Comparison of ENCODE assay signal across 17 cellular contexts in genomic region chr5:134529460-134529859, GRCh38. TPM values are rescaled to one million over a fixed set of nuclear protein-coding genes. Genes with fewer than 3 reads are reported as not detected.
A peak's percentile ranks its signal among the peaks of the same experiment; 100 is the strongest.
DNase-seq lines count a peak whose midpoint lies in the region; ATAC-seq and TF ChIP-seq lines count a peak whose summit lies in the region.
"Had no signal": no experiment of that assay in that cellular context is flagged by ENCODE, and none has a peak within 500 bp of the region (broad histone marks: within the 10 kb centered on the region; RNA-seq: fewer than 3 reads in every experiment).

No MANE protein-coding gene starts in this region.

- H3K4me3 ChIP-seq in body of pancreas: no peak overlapping the region
- no peak overlapping the region for H3K4me3 ChIP-seq in trophoblast cell (ENCODE audit: low read depth, low read length)
- H3K4me3 ChIP-seq in endodermal cell (ENCODE audit: low read length): no peak overlapping the region
- H3K4me3 ChIP-seq: prostate gland had no signal

- H3K36me3 ChIP-seq in body of pancreas (replicated peaks in 1 of 2; ENCODE audit: insufficient read depth in 1 of 2, low read depth in 2 of 2): no peaks in the 10 kb centered on the region
- H3K36me3 ChIP-seq in trophoblast cell (ENCODE audit: control insufficient read depth in 1 of 2, insufficient read depth in 2 of 2, low read length in 2 of 2): no peaks in the 10 kb centered on the region
- H3K36me3 ChIP-seq in endodermal cell (ENCODE audit: control insufficient read depth, insufficient read depth, low read length): no peaks in the 10 kb centered on the region
- H3K36me3 ChIP-seq: prostate gland had no signal

- 73 to 77% methylated on average over 6 of the region's 6 CpGs for WGBS in body of pancreas, 2 donors
- no CpG with 5 or more reads among the region's 6 CpGs for WGBS in trophoblast cell (ENCODE audit: extremely low coverage, insufficient coverage, insufficient read length)
- WGBS in endodermal cell (ENCODE audit: insufficient coverage in 1 of 2, insufficient read length in 1 of 2), 2 experiments: 87 to 92% methylated on average over 5 to 6 of the region's 6 CpGs

- H3K79me1 ChIP-seq in trophoblast cell (ENCODE audit: low read length): peaks cover 27% of the 10 kb centered on the region

- DNase-seq in activated CD8-positive, alpha-beta T cell treated with anti-CD3 and anti-CD28 coated beads for 36 hours: no peak
- DNase-seq in activated CD8-positive, alpha-beta T cell treated with anti-CD3 and anti-CD28 coated beads, Interleukin-2, amount 10 ng/mL, durations not matched to agents 7 days and 5 days: no peak
- no peak for DNase-seq in body of pancreas
- DNase-seq in trophoblast cell: no peak
- DNase-seq in endodermal cell: no peak
- DNase-seq: activated CD4-positive, CD25-positive, alpha-beta regulatory T cell treated with anti-CD3 and anti-CD28 coated beads, Interleukin-2, amount 50 U/mL, for 72 hours; activated T-cell treated with anti-CD3 and anti-CD28 coated beads, Interleukin-2, amount 50 U/mL, for 4 hours; left colon; NCI-H146; NCI-H446 treated with DMSO at 0.1 percent for 48 hours; stimulated activated CD4-positive, alpha-beta T cell treated with anti-CD3 and anti-CD28 coated beads, Interleukin-15, amount 100 ng/mL, for 24 hours had no signal

- no peak overlapping the region for H3K4ac ChIP-seq in trophoblast cell (ENCODE audit: low read depth, low read length)

- H3K4me3 Mint-ChIP-seq in activated CD8-positive, alpha-beta T cell treated with anti-CD3 and anti-CD28 coated beads for 36 hours: no peak overlapping the region
- H3K4me3 Mint-ChIP-seq in activated CD8-positive, alpha-beta T cell treated with anti-CD3 and anti-CD28 coated beads, Interleukin-2, amount 10 ng/mL, durations not matched to agents 7 days and 5 days: no peak overlapping the region
- peak overlapping the region in 3 of 4 donors; percentile 58 to 100 (median 96) for H3K4me3 Mint-ChIP-seq in IgD-negative memory B cell
- peak overlapping the region in 2 of 3 experiments; percentile 30 to 93 for H3K4me3 Mint-ChIP-seq in nephron
- H3K4me3 Mint-ChIP-seq in endodermal cell: no peak overlapping the region
- H3K4me3 Mint-ChIP-seq: dendritic cell treated with granulocyte-macrophage colony-stimulating factor and Interleukin-4, amounts not matched to agents 40 ng/mL and 50 ng/mL, for 4 days had no signal

- POLR2A ChIA-PET in activated CD8-positive, alpha-beta T cell treated with anti-CD3 and anti-CD28 coated beads for 36 hours (lab: Charles Lee): interaction anchor here (0.9 to 1.5 kb wide), 2 partner anchors 11 to 58 kb away, joined by 5 read pairs; no protein-coding TSS in a partner anchor
- POLR2A ChIA-PET in activated CD8-positive, alpha-beta T cell treated with anti-CD3 and anti-CD28 coated beads, Interleukin-2, amount 10 ng/mL, durations not matched to agents 7 days and 5 days (lab: Charles Lee): interaction anchor here (6.4 kb wide), 1 partner anchor 14 kb away, joined by 45 read pairs; no protein-coding TSS in a partner anchor

- H3K36me3 Mint-ChIP-seq in activated CD8-positive, alpha-beta T cell treated with anti-CD3 and anti-CD28 coated beads for 36 hours (ENCODE audit: low read depth): no peaks in the 10 kb centered on the region
- H3K36me3 Mint-ChIP-seq in activated CD8-positive, alpha-beta T cell treated with anti-CD3 and anti-CD28 coated beads, Interleukin-2, amount 10 ng/mL, durations not matched to agents 7 days and 5 days (ENCODE audit: low read depth): peaks cover 5% of the 10 kb centered on the region
- H3K36me3 Mint-ChIP-seq in IgD-negative memory B cell (no peaks in the 10 kb centered on the region), nephron (ENCODE audit: low read depth) (no peaks in the 10 kb centered on the region), endodermal cell (ENCODE audit: low read depth) (no peaks in the 10 kb centered on the region)

- no peak overlapping the region for H4K8ac ChIP-seq in trophoblast cell (ENCODE audit: low read depth, low read length)

- no peak for ATAC-seq in activated CD8-positive, alpha-beta T cell treated with anti-CD3 and anti-CD28 coated beads for 36 hours
- ATAC-seq in activated CD8-positive, alpha-beta T cell treated with anti-CD3 and anti-CD28 coated beads, Interleukin-2, amount 10 ng/mL, durations not matched to agents 7 days and 5 days: no peak
- ATAC-seq in body of pancreas: no peak
- ATAC-seq in activated CD4-positive, CD25-positive, alpha-beta regulatory T cell treated with anti-CD3 and anti-CD28 coated beads, Interleukin-2, amount 50 U/mL, for 24 hours: no peak
- ATAC-seq: activated T-cell treated with anti-CD3 and anti-CD28 coated beads, Interleukin-2, amount 50 U/mL, for 4 hours; left colon had no signal

- H4K12ac ChIP-seq in trophoblast cell (ENCODE audit: low read depth, low read length): no peak overlapping the region

- H3K27ac ChIP-seq in body of pancreas: peak overlapping the region; percentile 80 to 100 (median 98)
- H3K27ac ChIP-seq in trophoblast cell (ENCODE audit: low read depth, low read length): no peak overlapping the region
- no peak overlapping the region for H3K27ac ChIP-seq in endodermal cell (ENCODE audit: low read depth, low read length)
- H3K27ac ChIP-seq: HL-60 had no signal

- no peak for TF ChIP-seq POLR2A in body of pancreas (IDR thresholded peaks at IDR 0.05)

- H3K4me1 ChIP-seq in body of pancreas (peaks cover 69% of the 10 kb centered on the region), trophoblast cell (ENCODE audit: control insufficient read depth in 1 of 2, insufficient read depth in 2 of 2, low read length in 2 of 2) (peaks cover 5% of the 10 kb centered on the region in 2 experiments), endodermal cell (ENCODE audit: control insufficient read depth, insufficient read depth, low read length) (peaks cover 32% of the 10 kb centered on the region)

- H3K79me2 ChIP-seq in trophoblast cell (ENCODE audit: control insufficient read depth, insufficient read depth, low read length, poor library complexity): peaks cover 15% of the 10 kb centered on the region

- CTCF ChIA-PET in activated CD8-positive, alpha-beta T cell treated with anti-CD3 and anti-CD28 coated beads for 36 hours (lab: Charles Lee): interaction anchor here (0.7 to 1.9 kb wide), 5 partner anchors 11 to 211 kb away, joined by 3 to 4 read pairs (median 4); no protein-coding TSS in a partner anchor
- CTCF ChIA-PET in activated CD8-positive, alpha-beta T cell treated with anti-CD3 and anti-CD28 coated beads, Interleukin-2, amount 10 ng/mL, durations not matched to agents 7 days and 5 days (lab: Charles Lee): interaction anchor here (4.5 kb wide), 1 partner anchor 16 kb away, joined by 34 read pairs; no protein-coding TSS in a partner anchor

- H3K9me3 Mint-ChIP-seq in activated CD8-positive, alpha-beta T cell treated with anti-CD3 and anti-CD28 coated beads for 36 hours: no peaks in the 10 kb centered on the region
- no peaks in the 10 kb centered on the region for H3K9me3 Mint-ChIP-seq in activated CD8-positive, alpha-beta T cell treated with anti-CD3 and anti-CD28 coated beads, Interleukin-2, amount 10 ng/mL, durations not matched to agents 7 days and 5 days (ENCODE audit: insufficient read depth)
- H3K9me3 Mint-ChIP-seq in IgD-negative memory B cell: no peaks in the 10 kb centered on the region
- H3K9me3 Mint-ChIP-seq in nephron: no peaks in the 10 kb centered on the region
- H3K9me3 Mint-ChIP-seq in endodermal cell: no peaks in the 10 kb centered on the region
- H3K9me3 Mint-ChIP-seq: activated T-cell treated with anti-CD3 and anti-CD28 coated beads, Interleukin-2, amount 50 U/mL, for 4 hours; dendritic cell treated with granulocyte-macrophage colony-stimulating factor and Interleukin-4, amounts not matched to agents 40 ng/mL and 50 ng/mL, for 4 days had no signal

- H2BK5ac ChIP-seq in trophoblast cell (ENCODE audit: low read depth, low read length, poor library complexity): no peak overlapping the region

- H3K4me2 ChIP-seq in trophoblast cell (ENCODE audit: low read length): no peak overlapping the region

- no peak overlapping the region for H2AK5ac ChIP-seq in trophoblast cell (ENCODE audit: low read length)

- no peak overlapping the region for H2BK12ac ChIP-seq in trophoblast cell (ENCODE audit: low read length)

- no peaks in the 10 kb centered on the region for H3K27me3 Mint-ChIP-seq in activated CD8-positive, alpha-beta T cell treated with anti-CD3 and anti-CD28 coated beads for 36 hours
- H3K27me3 Mint-ChIP-seq in activated CD8-positive, alpha-beta T cell treated with anti-CD3 and anti-CD28 coated beads, Interleukin-2, amount 10 ng/mL, durations not matched to agents 7 days and 5 days (ENCODE audit: low read depth): no peaks in the 10 kb centered on the region
- H3K27me3 Mint-ChIP-seq in IgD-negative memory B cell: no peaks in the 10 kb centered on the region
- peaks cover 18% of the 10 kb centered on the region for H3K27me3 Mint-ChIP-seq in nephron (ENCODE audit: low read depth)
- H3K27me3 Mint-ChIP-seq in endodermal cell (ENCODE audit: insufficient read depth): no peaks in the 10 kb centered on the region
- H3K27me3 Mint-ChIP-seq: dendritic cell treated with granulocyte-macrophage colony-stimulating factor and Interleukin-4, amounts not matched to agents 40 ng/mL and 50 ng/mL, for 4 days had no signal

- H3K14ac ChIP-seq in trophoblast cell (ENCODE audit: low read length): no peak overlapping the region

- no peak overlapping the region for H3K23ac ChIP-seq in trophoblast cell (ENCODE audit: low read length)

- no peak overlapping the region for H2BK120ac ChIP-seq in trophoblast cell (ENCODE audit: insufficient read depth, low read length, poor library complexity)

- H3K9ac ChIP-seq in trophoblast cell (ENCODE audit: low read length) (no peak overlapping the region), endodermal cell (ENCODE audit: extremely low read depth, low read length, poor library complexity, severe bottlenecking) (no peak overlapping the region)

- no peaks in the 10 kb centered on the region for H3K9me3 ChIP-seq in body of pancreas
- H3K9me3 ChIP-seq in trophoblast cell (ENCODE audit: insufficient read depth, low read depth, low read length): no peaks in the 10 kb centered on the region
- H3K9me3 ChIP-seq in endodermal cell (ENCODE audit: control insufficient read depth, low read length): no peaks in the 10 kb centered on the region
- H3K9me3 ChIP-seq: prostate gland had no signal

- no peak overlapping the region for H4K91ac ChIP-seq in trophoblast cell (ENCODE audit: low read depth, low read length)

- H2AFZ ChIP-seq in trophoblast cell (ENCODE audit: insufficient read depth, low read length, poor library complexity): no peak overlapping the region

- intact Hi-C loops in activated CD8-positive, alpha-beta T cell treated with anti-CD3 and anti-CD28 coated beads for 36 hours (cut with micrococcal nuclease): loop anchor here (5.0 kb wide), 2 partner anchors 117 to 157 kb away; partner anchors contain the start of genes CDKN2AIPNL and UBE2B
- intact Hi-C loops in body of pancreas (cut with DNase I): no loop called here

- no peak overlapping the region for H3K18ac ChIP-seq in trophoblast cell (ENCODE audit: low read length)

- peak overlapping the region; percentile 94 for H3K27ac Mint-ChIP-seq in activated CD8-positive, alpha-beta T cell treated with anti-CD3 and anti-CD28 coated beads for 36 hours
- no peak overlapping the region for H3K27ac Mint-ChIP-seq in activated CD8-positive, alpha-beta T cell treated with anti-CD3 and anti-CD28 coated beads, Interleukin-2, amount 10 ng/mL, durations not matched to agents 7 days and 5 days
- H3K27ac Mint-ChIP-seq in IgD-negative memory B cell: peak overlapping the region in 2 of 3 donors; percentile 73 to 100
- H3K27ac Mint-ChIP-seq in nephron: no peak overlapping the region
- no peak overlapping the region for H3K27ac Mint-ChIP-seq in endodermal cell
- H3K27ac Mint-ChIP-seq: dendritic cell treated with granulocyte-macrophage colony-stimulating factor and Interleukin-4, amounts not matched to agents 40 ng/mL and 50 ng/mL, for 4 days had no signal

- H3K27me3 ChIP-seq in body of pancreas (no peaks in the 10 kb centered on the region), trophoblast cell (ENCODE audit: insufficient read depth, low read length) (no peaks in the 10 kb centered on the region), endodermal cell (ENCODE audit: control insufficient read depth, insufficient read depth, low read length, poor library complexity, severe bottlenecking) (no peaks in the 10 kb centered on the region)

- TF ChIP-seq CTCF in activated CD8-positive, alpha-beta T cell treated with anti-CD3 and anti-CD28 coated beads for 36 hours (IDR thresholded peaks at IDR 0.05): no peak
- TF ChIP-seq CTCF in body of pancreas (IDR thresholded peaks at IDR 0.05): no peak
- no peak for TF ChIP-seq CTCF in nephron (IDR thresholded peaks at IDR 0.05; ENCODE audit: unreplicated experiment in 3 of 3)
- TF ChIP-seq CTCF in endodermal cell (conservative IDR thresholded peaks at IDR 0.05): no peak

- peaks cover 65% of the 10 kb centered on the region for H3K4me1 Mint-ChIP-seq in activated CD8-positive, alpha-beta T cell treated with anti-CD3 and anti-CD28 coated beads for 36 hours (ENCODE audit: low read depth)
- H3K4me1 Mint-ChIP-seq in activated CD8-positive, alpha-beta T cell treated with anti-CD3 and anti-CD28 coated beads, Interleukin-2, amount 10 ng/mL, durations not matched to agents 7 days and 5 days (ENCODE audit: low read depth): peaks cover 31% of the 10 kb centered on the region
- peaks cover 47 to 54% (median 53%) of the 10 kb centered on the region in 3 donors for H3K4me1 Mint-ChIP-seq in IgD-negative memory B cell
- peaks cover 25% of the 10 kb centered on the region for H3K4me1 Mint-ChIP-seq in nephron
- H3K4me1 Mint-ChIP-seq in endodermal cell: peaks cover 55% of the 10 kb centered on the region

RNA-seq across cellular contexts. Expression of gene JADE2, which starts 4.0 kb away (rescaled TPM):
- 10 to 100 TPM; 58.7 to 61.2 TPM for total RNA-seq in activated CD8-positive, alpha-beta T cell treated with anti-CD3 and anti-CD28 coated beads for 36 hours
- 10 to 100 TPM; 79.9 to 86.0 TPM for total RNA-seq in activated CD8-positive, alpha-beta T cell treated with anti-CD3 and anti-CD28 coated beads, Interleukin-2, amount 10 ng/mL, durations not matched to agents 7 days and 5 days
- 46.7 TPM for polyA plus RNA-seq in IgD-negative memory B cell
- total RNA-seq in body of pancreas (10 to 100 TPM; 28.0 to 41.0 TPM), endodermal cell (10 to 100 TPM; 33.9 to 51.9 TPM)
- polyA plus RNA-seq in trophoblast cell (2013): 3.8 TPM in 2 replicates
- polyA plus RNA-seq in endodermal cell (2013, experiment 1 of 2): 4.3 TPM
- 4.5 TPM for polyA plus RNA-seq in endodermal cell (2013, experiment 2 of 2)

Comparison
In these comparisons a context has a peak if more than half of its experiments do, and no peak if none do; other contexts are left out.
1. H3K27ac Mint-ChIP-seq: peak in activated CD8-positive, alpha-beta T cell treated with anti-CD3 and anti-CD28 coated beads for 36 hours (single experiment) and IgD-negative memory B cell (2 of 3); none in activated CD8-positive, alpha-beta T cell treated with anti-CD3 and anti-CD28 coated beads, Interleukin-2, amount 10 ng/mL, durations not matched to agents 7 days and 5 days (single experiment), nephron (0 of 3) and endodermal cell (single experiment).
2. H3K4me3 Mint-ChIP-seq: peak in IgD-negative memory B cell (3 of 4) and nephron (2 of 3); none in activated CD8-positive, alpha-beta T cell treated with anti-CD3 and anti-CD28 coated beads for 36 hours (single experiment), activated CD8-positive, alpha-beta T cell treated with anti-CD3 and anti-CD28 coated beads, Interleukin-2, amount 10 ng/mL, durations not matched to agents 7 days and 5 days (single experiment) and endodermal cell (single experiment).
3. H3K27ac ChIP-seq: peak in body of pancreas (4 of 4); none in trophoblast cell (single experiment) and endodermal cell (single experiment).